8 cellular contexts compared by ENCODE assay signal in genomic region chr7:150800576-150801241, GRCh38. TPM values are rescaled to one million over a fixed set of nuclear protein-coding genes. Genes with fewer than 3 reads are reported as not detected.
A peak's percentile ranks its signal among the peaks of the same experiment; 100 is the strongest.
DNase-seq lines count a peak whose midpoint lies in the region; ATAC-seq and TF ChIP-seq lines count a peak whose summit lies in the region.

Gene TMEM176A, plus strand, starts transcription at chr7:150800769. Its CDS starts 782 bp downstream, at chr7:150801551.

- ATAC-seq in stimulated activated naive B cell treated with anti-CD40 and anti-IgM and Interleukin-4, amounts not matched to agents 10 μg/mL and 1 μg/mL and 100 μg/mL, for 72 hours (replicated peaks): peak in 1 of 2 donors; percentile 23
- no peak for ATAC-seq in HG03045 (IDR thresholded peaks at IDR 0.05; ENCODE audit: unreplicated experiment)
- ATAC-seq in GM21390 (IDR thresholded peaks at IDR 0.05; ENCODE audit: unreplicated experiment): no peak

- intact Hi-C loops in lower leg skin (cut with DNase I; ENCODE audit: low total_unique reads): no loop called here

- peak within 1 kb of the TSS in 1 of 5 experiments; percentile 46 for H3K27ac Mint-ChIP-seq in brain
- no peak within 1 kb of the TSS for H3K27ac Mint-ChIP-seq in stimulated activated naive B cell treated with anti-CD40 and anti-IgM and Interleukin-4, amounts not matched to agents 10 μg/mL and 1 μg/mL and 100 μg/mL, for 72 hours

- H3K36me3 Mint-ChIP-seq in brain: no peaks in the 10 kb centered on the region
- H3K36me3 Mint-ChIP-seq in stimulated activated naive B cell treated with anti-CD40 and anti-IgM and Interleukin-4, amounts not matched to agents 10 μg/mL and 1 μg/mL and 100 μg/mL, for 72 hours: peaks cover 0 to 2% of the 10 kb centered on the region in 2 donors

- peaks cover 5% of the 10 kb centered on the region for H3K4me1 Mint-ChIP-seq in brain
- H3K4me1 Mint-ChIP-seq in stimulated activated naive B cell treated with anti-CD40 and anti-IgM and Interleukin-4, amounts not matched to agents 10 μg/mL and 1 μg/mL and 100 μg/mL, for 72 hours: peaks cover 4 to 11% of the 10 kb centered on the region in 2 donors

- WGBS in lower leg skin, 2 donors: 12% methylated on average over 33 of the region's 54 CpGs; no CpG with 5 or more reads in 1 of the 2 donors

- TF ChIP-seq POLR2A in lower leg skin (IDR thresholded peaks at IDR 0.05): no peak

- peak within 1 kb of the TSS; percentile 28 for H3K4me3 ChIP-seq in lower leg skin (ENCODE audit: low read depth, poor library complexity, severe bottlenecking)

- TF ChIP-seq CTCF in brain (conservative IDR thresholded peaks at IDR 0.05) (no peak), lower leg skin (IDR thresholded peaks at IDR 0.05) (no peak)

- DNase-seq in NCI-H774 (lab: John Stamatoyannopoulos, UW) (peak; percentile 58), lower leg skin (ENCODE audit: low spot score in 2 of 2) (peak in 1 of 2 donors; percentile 81), GM19240 (ENCODE audit: insufficient read length, low spot score) (no peak), HPDE6-E6E7 (ENCODE audit: extremely low spot score) (no peak)
- no peak for DNase-seq in stimulated activated naive B cell treated with anti-CD40 and anti-IgM and Interleukin-4, amounts not matched to agents 10 μg/mL and 1 μg/mL and 100 μg/mL, for 72 hours

- peaks cover 0 to 12% (median 5%) of the 10 kb centered on the region in 5 experiments for H3K9me3 Mint-ChIP-seq in brain
- peaks cover 4 to 8% of the 10 kb centered on the region in 2 donors for H3K9me3 Mint-ChIP-seq in stimulated activated naive B cell treated with anti-CD40 and anti-IgM and Interleukin-4, amounts not matched to agents 10 μg/mL and 1 μg/mL and 100 μg/mL, for 72 hours

- H3K27me3 Mint-ChIP-seq in brain: peaks cover 76% of the 10 kb centered on the region
- H3K27me3 Mint-ChIP-seq in stimulated activated naive B cell treated with anti-CD40 and anti-IgM and Interleukin-4, amounts not matched to agents 10 μg/mL and 1 μg/mL and 100 μg/mL, for 72 hours: peaks cover 64 to 72% of the 10 kb centered on the region in 2 donors

- peak within 1 kb of the TSS in 3 of 5 experiments; percentile 71 to 86 (median 81) for H3K4me3 Mint-ChIP-seq in brain
- H3K4me3 Mint-ChIP-seq in stimulated activated naive B cell treated with anti-CD40 and anti-IgM and Interleukin-4, amounts not matched to agents 10 μg/mL and 1 μg/mL and 100 μg/mL, for 72 hours: peak within 1 kb of the TSS; percentile 15 to 60

RNA-seq across cellular contexts. Expression of gene TMEM176A, which starts in this region (rescaled TPM):
- 19.5 TPM for polyA plus RNA-seq in brain (ENCODE audit: insufficient read depth, low read depth, low replicate concordance)
- 10 to 100 TPM in 2 of 4 donors, 1 to 10 TPM in 2; 4.8 to 10.2 (median 9.5) TPM for total RNA-seq in lower leg skin
